Comparison of ENCODE assay signal across 14 cellular contexts in genomic region chr11:68506908-68507307, GRCh38. TPM values are rescaled to one million over a fixed set of nuclear protein-coding genes. Genes with fewer than 3 reads are reported as not detected.
DNase-seq lines count a peak whose midpoint lies in the region; ATAC-seq and TF ChIP-seq lines count a peak whose summit lies in the region.
"Had no signal": no experiment of that assay in that cellular context is flagged by ENCODE, and none has a peak within 500 bp of the region (broad histone marks: within the 10 kb centered on the region; RNA-seq: fewer than 3 reads in every experiment).

No MANE protein-coding gene starts in this region.

- ATAC-seq in Right ventricle myocardium inferior (no peak), GM19463 (IDR thresholded peaks at IDR 0.05; ENCODE audit: unreplicated experiment) (no peak)
- no peak for ATAC-seq in central memory CD8-positive, alpha-beta T cell (replicated peaks; ENCODE audit: extremely low read depth, poor library complexity, severe bottlenecking)
- ATAC-seq: K562 had no signal

- intact Hi-C loops in Right ventricle myocardium inferior (cut with DNase I): loop anchor here (5.0 kb wide), 1 partner anchor 45 kb away; the partner anchor contains the start of gene PPP6R3

- H3K36me3 ChIP-seq in cardiac muscle cell: no peaks in the 10 kb centered on the region

- peak; percentile 4 for TF ChIP-seq CTCF in cardiac muscle cell (IDR thresholded peaks at IDR 0.05; ENCODE audit: low read depth, low read length)

- peaks cover 48% of the 10 kb centered on the region for H3K4me1 ChIP-seq in cardiac muscle cell (ENCODE audit: low read depth)

- H3K36me3 Mint-ChIP-seq in central memory CD8-positive, alpha-beta T cell (ENCODE audit: insufficient read depth): peaks cover 15% of the 10 kb centered on the region

- no peak overlapping the region for H3K4me3 ChIP-seq in cardiac muscle cell
- H3K4me3 ChIP-seq: K562 had no signal

- peak overlapping the region; percentile 23 for H3K4me3 Mint-ChIP-seq in central memory CD8-positive, alpha-beta T cell
- H3K4me3 Mint-ChIP-seq: activated naive CD4-positive, alpha-beta T cell treated with anti-CD3 and anti-CD28 coated beads for 36 hours had no signal

- H3K27ac ChIP-seq in cardiac muscle cell: no peak overlapping the region

- H3K9me3 Mint-ChIP-seq in central memory CD8-positive, alpha-beta T cell: no peaks in the 10 kb centered on the region
- H3K9me3 Mint-ChIP-seq: activated naive CD4-positive, alpha-beta T cell treated with anti-CD3 and anti-CD28 coated beads for 36 hours had no signal

- H3K4me1 Mint-ChIP-seq in central memory CD8-positive, alpha-beta T cell: peaks cover 84% of the 10 kb centered on the region

- H3K9me3 ChIP-seq in cardiac muscle cell (ENCODE audit: low read depth): no peaks in the 10 kb centered on the region

- no peaks in the 10 kb centered on the region for H3K27me3 ChIP-seq in cardiac muscle cell

- DNase-seq in cardiac muscle cell (ENCODE audit: low read depth in 1 of 2, low spot score in 1 of 2) (no peak), Right ventricle myocardium inferior (ENCODE audit: missing footprints) (no peak), NCI-H1092 treated with DMSO at 0.1 percent for 48 hours (lab: John Stamatoyannopoulos, UW) (peak; percentile 84), NCI-H1694 treated with DMSO at 0.1 percent for 48 hours (lab: John Stamatoyannopoulos, UW) (no peak), NCI-H345 (lab: John Stamatoyannopoulos, UW) (no peak)
- DNase-seq in central memory CD8-positive, alpha-beta T cell (ENCODE audit: low spot score in 2 of 2): no peak
- DNase-seq in activated CD4-positive, alpha-beta T cell treated with anti-CD3 and anti-CD28 coated beads for 48 hours: no peak
- DNase-seq: activated naive CD4-positive, alpha-beta T cell treated with anti-CD3 and anti-CD28 coated beads for 36 hours; GF-D8; RPMI8226; stimulated activated CD4-positive, alpha-beta T cell treated with anti-CD3 and anti-CD28 coated beads, Interleukin-2, amount 100 ng/mL, for 24 hours had no signal

- no peaks in the 10 kb centered on the region for H3K27me3 Mint-ChIP-seq in central memory CD8-positive, alpha-beta T cell
- H3K27me3 Mint-ChIP-seq: progenitor cell of endocrine pancreas had no signal

- H3K27ac Mint-ChIP-seq in central memory CD8-positive, alpha-beta T cell (ENCODE audit: low read depth): peak overlapping the region; percentile 11
- H3K27ac Mint-ChIP-seq: activated naive CD4-positive, alpha-beta T cell treated with anti-CD3 and anti-CD28 coated beads for 36 hours; progenitor cell of endocrine pancreas had no signal

RNA-seq across cellular contexts. Expression of gene PPP6R3, which starts 46.4 kb away (rescaled TPM):
- total RNA-seq in cardiac muscle cell (83.2 and 118 TPM in 2 replicates), Right ventricle myocardium inferior (83.5 TPM)
- polyA plus RNA-seq in cardiac muscle cell: 41.9 and 57.7 TPM in 2 replicates
